Comparison of ENCODE assay signal across 10 cellular contexts in genomic region chr2:65522922-65523321, GRCh38.
"Had no signal": no experiment of that assay in that cellular context is flagged by ENCODE, and none has a peak within 500 bp of the region (broad histone marks: within the 10 kb centered on the region; RNA-seq: fewer than 3 reads in every experiment).

No MANE protein-coding gene starts in this region.

- H3K27ac Mint-ChIP-seq: GM23338, H9, IgD-negative memory B cell had no signal

- H3K4me1 Mint-ChIP-seq: IgD-negative memory B cell had no signal

- DNase-seq: H9, HCEC 1CT, Karpas-422, KBM-7 had no signal

- H2AFZ ChIP-seq: GM23338 had no signal

- H3K27ac ChIP-seq: KMS-11 had no signal

- H3K4me3 Mint-ChIP-seq: GM23338, H9, IgD-negative memory B cell had no signal

- H3K9ac ChIP-seq: KMS-11 had no signal

- H3K4me2 ChIP-seq: GM23338, KMS-11 had no signal

- H3K4me3 ChIP-seq: GM23338 had no signal

- FAIRE-seq: H1, H54, HTR-8/SVneo had no signal

- ATAC-seq: GM23338 had no signal
